Comparison of ENCODE assay signal across 14 cellular contexts in genomic region chr13:30666113-30666512, GRCh38.
"Had no signal": no experiment of that assay in that cellular context is flagged by ENCODE, and none has a peak within 500 bp of the region (broad histone marks: within the 10 kb centered on the region; RNA-seq: fewer than 3 reads in every experiment).

No MANE protein-coding gene starts in this region.

- ATAC-seq: left lung; stimulated activated naive CD8-positive, alpha-beta T cell treated with anti-CD3 and anti-CD28 coated beads, Interleukin-15, amount 100 ng/mL, for 72 hours had no signal

- H3K4me3 ChIP-seq: colonic mucosa, left lung, ovary had no signal

- FAIRE-seq: keratinocyte, urothelium cell line had no signal

- H3K27me3 ChIP-seq: colonic mucosa, left lung, ovary had no signal

- H3K4me1 ChIP-seq: colonic mucosa had no signal

- H3K9me3 ChIP-seq: colonic mucosa, left lung, ovary had no signal

- H3K27ac ChIP-seq: colonic mucosa, left lung, ovary had no signal

- H3K36me3 ChIP-seq: colonic mucosa, left lung, ovary had no signal

- DNase-seq: activated CD4-positive, alpha-beta memory T cell treated with anti-CD3 and anti-CD28 coated beads, Interleukin-2, amount 10 ng/mL, durations not matched to agents 7 days and 5 days; activated CD8-positive, alpha-beta memory T cell treated with anti-CD3 and anti-CD28 coated beads, Interleukin-2, amount 50 U/mL, for 48 hours; activated naive CD8-positive, alpha-beta T cell treated with anti-CD3 and anti-CD28 coated beads, Interleukin-2, amount 10 ng/mL, durations not matched to agents 7 days and 5 days; anterior cingulate cortex; colonic mucosa; effector memory CD4-positive, alpha-beta T cell; left lung; ovary; stimulated activated CD4-positive, alpha-beta T cell treated with anti-CD3 and anti-CD28 coated beads, Interleukin-15, amount 100 ng/mL, for 24 hours; stimulated activated CD4-positive, alpha-beta T cell treated with anti-CD3 and anti-CD28 coated beads, Interleukin-4, amount 100 ng/mL, for 24 hours; stimulated activated naive CD8-positive, alpha-beta T cell treated with anti-CD3 and anti-CD28 coated beads, Interleukin-15, amount 100 ng/mL, for 72 hours; T-helper 9 cell had no signal
